8 cellular contexts compared by ENCODE assay signal in genomic region chr17:41812176-41813038, GRCh38. TPM values are rescaled to one million over a fixed set of nuclear protein-coding genes. Genes with fewer than 3 reads are reported as not detected.
DNase-seq lines count a peak whose midpoint lies in the region; ATAC-seq, FAIRE-seq and TF ChIP-seq lines count a peak whose summit lies in the region.

Gene FKBP10, plus strand, starts transcription at chr17:41813004. Its CDS starts 31 bp downstream, at chr17:41813035.

- H3K9ac ChIP-seq in neuronal stem cell (ENCODE audit: low read depth, low read length, poor library complexity) = peak within 1 kb of the TSS; percentile 90

- H3K9me3 Mint-ChIP-seq in activated naive CD8-positive, alpha-beta T cell treated with anti-CD3 and anti-CD28 coated beads, Interleukin-2, amount 10 ng/mL, durations not matched to agents 7 days and 5 days = no peaks in the 10 kb centered on the region
- H3K9me3 Mint-ChIP-seq in glutamatergic neuron (ENCODE audit: unreplicated experiment) = peaks cover 3% of the 10 kb centered on the region

- peak within 1 kb of the TSS; percentile 87 for H2BK15ac ChIP-seq in neuronal stem cell (ENCODE audit: low read length)

- POLR2A ChIA-PET in activated naive CD8-positive, alpha-beta T cell treated with anti-CD3 and anti-CD28 coated beads, Interleukin-2, amount 10 ng/mL, durations not matched to agents 7 days and 5 days (lab: Charles Lee) = interaction anchor here (1.0 to 2.9 kb wide), 4 partner anchors 52 to 123 kb away, joined by 3 to 16 read pairs (median 4); partner anchors contain the start of genes ACLY, EIF1 and KLHL11

- peak within 1 kb of the TSS; percentile 88 for H2AFZ ChIP-seq in neuronal stem cell (ENCODE audit: low read length)

- peak within 1 kb of the TSS; percentile 96 for H3K23ac ChIP-seq in neuronal stem cell (ENCODE audit: low read depth, low read length, poor library complexity)

- H3K4me1 ChIP-seq in neuronal stem cell (ENCODE audit: control insufficient read depth in 2 of 2, insufficient read depth in 1 of 2, low read depth in 1 of 2, low read length in 2 of 2) = peaks cover 12 to 16% of the 10 kb centered on the region in 2 donors
- H3K4me1 ChIP-seq in urinary bladder (ENCODE audit: insufficient read depth) = no peaks in the 10 kb centered on the region

- peak within 1 kb of the TSS; percentile 99 for H2BK5ac ChIP-seq in neuronal stem cell (ENCODE audit: low read length)

- H2BK120ac ChIP-seq in neuronal stem cell (ENCODE audit: low read depth, low read length) = peak within 1 kb of the TSS; percentile 84

- peaks cover 3 to 4% of the 10 kb centered on the region in 2 donors for H3K9me3 ChIP-seq in neuronal stem cell (replicated peaks in 1 of 2; ENCODE audit: control insufficient read depth in 2 of 2, insufficient read depth in 1 of 2, low read depth in 1 of 2, low read length in 2 of 2)

- no peaks in the 10 kb centered on the region for H3K36me3 Mint-ChIP-seq in activated naive CD8-positive, alpha-beta T cell treated with anti-CD3 and anti-CD28 coated beads, Interleukin-2, amount 10 ng/mL, durations not matched to agents 7 days and 5 days
- H3K36me3 Mint-ChIP-seq in glutamatergic neuron (ENCODE audit: unreplicated experiment) = no peaks in the 10 kb centered on the region

- no peak for FAIRE-seq in D721Med (lab: Jason Lieb, UNC)

- no CpG with 5 or more reads among the region's 39 CpGs for WGBS in neuronal stem cell (ENCODE audit: extremely low coverage in 2 of 2, insufficient read length in 2 of 2, insufficient replicate concordance in 1 of 2), 2 donors
- WGBS in urinary bladder = 1% methylated on average over 38 of the region's 39 CpGs

- H3K36me3 ChIP-seq in neuronal stem cell (replicated peaks in 1 of 2; ENCODE audit: control insufficient read depth in 2 of 2, insufficient read depth in 2 of 2, low read length in 2 of 2) = peaks cover 14 to 39% of the 10 kb centered on the region in 2 donors
- no peaks in the 10 kb centered on the region for H3K36me3 ChIP-seq in urinary bladder (ENCODE audit: insufficient read depth)

- ATAC-seq in HG03108 (IDR thresholded peaks at IDR 0.05; ENCODE audit: unreplicated experiment) (peak; percentile 20), GM21619 (IDR thresholded peaks at IDR 0.05; ENCODE audit: unreplicated experiment) (no peak)
- ATAC-seq in activated naive CD8-positive, alpha-beta T cell treated with anti-CD3 and anti-CD28 coated beads, Interleukin-2, amount 10 ng/mL, durations not matched to agents 7 days and 5 days (ENCODE audit: low read depth) = peak; percentile 21

- peak within 1 kb of the TSS; percentile 59 to 90 for H3K4me3 ChIP-seq in neuronal stem cell (ENCODE audit: low read length in 2 of 2)
- H3K4me3 ChIP-seq in urinary bladder (ENCODE audit: low read depth, low read length) = peak within 1 kb of the TSS; percentile 83

- H3K79me1 ChIP-seq in neuronal stem cell (ENCODE audit: low read depth, low read length) = peaks cover 23% of the 10 kb centered on the region

- TF ChIP-seq CTCF in D721Med (IDR thresholded peaks at IDR 0.05; ENCODE audit: insufficient read depth, missing control alignments) = no peak
- no peak for TF ChIP-seq CTCF in glutamatergic neuron (IDR thresholded peaks at IDR 0.05; ENCODE audit: partially characterized antibody, unreplicated experiment)

- DNase-seq in D721Med (ENCODE audit: insufficient read length, low spot score) (peak; percentile 50), glutamatergic neuron (peak; percentile 65), neuronal stem cell (ENCODE audit: low spot score) (peak; percentile 96)
- DNase-seq in activated naive CD8-positive, alpha-beta T cell treated with anti-CD3 and anti-CD28 coated beads, Interleukin-2, amount 10 ng/mL, durations not matched to agents 7 days and 5 days = no peak

- peak within 1 kb of the TSS; percentile 66 for H3K27ac Mint-ChIP-seq in activated naive CD8-positive, alpha-beta T cell treated with anti-CD3 and anti-CD28 coated beads, Interleukin-2, amount 10 ng/mL, durations not matched to agents 7 days and 5 days
- peak within 1 kb of the TSS; percentile 46 for H3K27ac Mint-ChIP-seq in glutamatergic neuron (ENCODE audit: unreplicated experiment)

- peak within 1 kb of the TSS; percentile 100 for H3K18ac ChIP-seq in neuronal stem cell (ENCODE audit: low read length)

- H3K4me1 Mint-ChIP-seq in activated naive CD8-positive, alpha-beta T cell treated with anti-CD3 and anti-CD28 coated beads, Interleukin-2, amount 10 ng/mL, durations not matched to agents 7 days and 5 days = peaks cover 8% of the 10 kb centered on the region
- H3K4me1 Mint-ChIP-seq in glutamatergic neuron (ENCODE audit: low read depth, unreplicated experiment) = no peaks in the 10 kb centered on the region

- H3K4me2 ChIP-seq in neuronal stem cell (ENCODE audit: insufficient read depth, low read length, poor library complexity, severe bottlenecking) = peak within 1 kb of the TSS; percentile 99

- H4K8ac ChIP-seq in neuronal stem cell (ENCODE audit: low read depth, low read length) = peak within 1 kb of the TSS; percentile 3

- H2BK12ac ChIP-seq in neuronal stem cell (ENCODE audit: low read length) = peak within 1 kb of the TSS; percentile 3

- peak within 1 kb of the TSS; percentile 87 for H3K4me3 Mint-ChIP-seq in activated naive CD8-positive, alpha-beta T cell treated with anti-CD3 and anti-CD28 coated beads, Interleukin-2, amount 10 ng/mL, durations not matched to agents 7 days and 5 days
- H3K4me3 Mint-ChIP-seq in glutamatergic neuron (ENCODE audit: unreplicated experiment) = peak within 1 kb of the TSS; percentile 96

- H2AK5ac ChIP-seq in neuronal stem cell (ENCODE audit: low read depth, low read length) = peak within 1 kb of the TSS; percentile 76

- H3K27me3 ChIP-seq in neuronal stem cell (ENCODE audit: control insufficient read depth in 3 of 3, insufficient read depth in 3 of 3, low read depth in 1 of 3, low read length in 3 of 3) = no peaks in the 10 kb centered on the region

- H3K27me3 Mint-ChIP-seq in activated naive CD8-positive, alpha-beta T cell treated with anti-CD3 and anti-CD28 coated beads, Interleukin-2, amount 10 ng/mL, durations not matched to agents 7 days and 5 days = peaks cover 13% of the 10 kb centered on the region
- peaks cover 11% of the 10 kb centered on the region for H3K27me3 Mint-ChIP-seq in glutamatergic neuron (ENCODE audit: unreplicated experiment)

- peak within 1 kb of the TSS; percentile 93 for H4K91ac ChIP-seq in neuronal stem cell (ENCODE audit: low read depth, low read length, poor library complexity)

- H3K14ac ChIP-seq in neuronal stem cell (ENCODE audit: low read length) = peak within 1 kb of the TSS; percentile 90

- H3K4ac ChIP-seq in neuronal stem cell (ENCODE audit: low read length) = peak within 1 kb of the TSS; percentile 2

- H3K27ac ChIP-seq in neuronal stem cell (replicated peaks; ENCODE audit: low read length) (peak within 1 kb of the TSS; percentile 89), urinary bladder (ENCODE audit: low read depth) (peak within 1 kb of the TSS; percentile 51)

TF ChIP-seq in PFSK-1, 5 proteins besides CTCF, POLR2A, EP300 and RAD21:
- peak; percentile 80; the same call in 1 of the 2 replicates for TF ChIP-seq TAF1 (IDR thresholded peaks at IDR 0.05; ENCODE audit: borderline replicate concordance, insufficient read depth, low read length)
- TF ChIP-seq FOXP2 (optimal IDR thresholded peaks at IDR 0.05; ENCODE audit: borderline replicate concordance, extremely low read depth, extremely low read length, insufficient read depth) = peak; percentile 44
- 0 out of 4 replicates have a peak, but pooled peaks have one; percentile 5 for TF ChIP-seq REST (IDR thresholded peaks at IDR 0.05; ENCODE audit: insufficient read depth in 1 of 2, low read depth in 2 of 2, low read length in 2 of 2)
- TF ChIP-seq POLR2AphosphoS5 (IDR thresholded peaks at IDR 0.05; ENCODE audit: low read depth, low read length) = no peak; the same call in 1 of the 2 replicates
- TF ChIP-seq SIN3A (IDR thresholded peaks at IDR 0.05; ENCODE audit: borderline replicate concordance, insufficient read depth, low read length) = peak; percentile 12; the same call in 1 of the 2 replicates

RNA-seq across cellular contexts. Expression of gene FKBP10, which starts in this region (rescaled TPM):
- 782 TPM for polyA plus RNA-seq in PFSK-1 (2012; ENCODE audit: insufficient read length, low read depth)
- under 1 TPM; 0.53 to 0.94 TPM for total RNA-seq in activated naive CD8-positive, alpha-beta T cell treated with anti-CD3 and anti-CD28 coated beads, Interleukin-2, amount 10 ng/mL, durations not matched to agents 7 days and 5 days
- total RNA-seq in glutamatergic neuron (ENCODE audit: unreplicated experiment) (28.5 TPM), urinary bladder (166 TPM)
- polyA plus RNA-seq in neuronal stem cell (2013, experiment 1 of 2) = 166 TPM
- 162 TPM for polyA plus RNA-seq in neuronal stem cell (2013, experiment 2 of 2)
- 84.5 TPM for polyA plus RNA-seq in urinary bladder

Comparison
In these comparisons a context has a peak if more than half of its experiments do, and no peak if none do; other contexts are left out.
1. RNA of gene FKBP10 (total RNA-seq): 166 TPM in urinary bladder (single experiment) and 28.5 TPM in glutamatergic neuron (single experiment); 0.53 to 0.94 TPM in activated naive CD8-positive, alpha-beta T cell treated with anti-CD3 and anti-CD28 coated beads, Interleukin-2, amount 10 ng/mL, durations not matched to agents 7 days and 5 days; every median in the first group is over 10 times any median in the second.
2. Peak in ATAC-seq in activated naive CD8-positive, alpha-beta T cell treated with anti-CD3 and anti-CD28 coated beads, Interleukin-2, amount 10 ng/mL, durations not matched to agents 7 days and 5 days; RNA of the gene not detected or under 1 TPM.